8 cellular contexts compared by ENCODE assay signal in the genomic region with DNA sequence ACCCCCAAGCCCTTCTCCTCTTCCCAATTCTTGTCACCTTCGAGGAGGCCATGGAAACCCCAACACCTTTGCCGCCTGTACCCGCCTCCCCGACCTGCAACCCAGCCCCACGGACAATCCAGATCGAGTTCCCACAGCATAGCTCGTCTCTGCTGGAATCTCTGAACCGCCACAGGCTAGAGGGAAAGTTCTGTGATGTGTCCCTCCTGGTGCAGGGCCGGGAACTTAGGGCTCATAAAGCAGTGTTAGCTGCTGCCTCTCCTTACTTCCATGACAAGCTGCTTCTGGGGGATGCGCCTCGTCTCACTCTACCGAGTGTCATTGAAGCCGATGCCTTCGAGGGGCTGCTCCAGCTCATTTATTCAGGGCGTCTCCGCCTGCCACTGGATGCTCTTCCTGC. TPM values are rescaled to one million over a fixed set of nuclear protein-coding genes. Genes with fewer than 3 reads are reported as not detected.
DNase-seq lines count a peak whose midpoint lies in the region; ATAC-seq and TF ChIP-seq lines count a peak whose summit lies in the region.

No MANE protein-coding gene starts in this region.

- H3K27me3 Mint-ChIP-seq in GM23338 (ENCODE audit: insufficient read depth, low read depth, poor library complexity) = peaks cover 20% of the 10 kb centered on the region

- no peaks in the 10 kb centered on the region for H3K9me2 ChIP-seq in GM23338 (ENCODE audit: insufficient read depth)

- no peak for DNase-seq in GM23338 (ENCODE audit: low spot score)
- peak; percentile 5 for DNase-seq in hepatic stellate cell (ENCODE audit: low spot score)
- DNase-seq in GM19238 (ENCODE audit: insufficient read length, low spot score) = no peak
- no peak for DNase-seq in NCI-H524 (lab: John Stamatoyannopoulos, UW)

- H3K36me3 Mint-ChIP-seq in GM23338 (ENCODE audit: low read depth) = peaks cover 53% of the 10 kb centered on the region

- H3K4me3 ChIP-seq in GM23338 (peak overlapping the region; percentile 81), WI38 (ENCODE audit: low read depth, low read length) (peak overlapping the region; percentile 77), skeletal muscle tissue (ENCODE audit: low read length in 3 of 3) (peak overlapping the region; percentile 92 to 96 (median 93))

- no peaks in the 10 kb centered on the region; the same call in 1 of the 2 replicates for H4K20me1 ChIP-seq in GM23338 (replicated peaks; ENCODE audit: insufficient read depth)

- H3K36me3 ChIP-seq in GM23338 (ENCODE audit: insufficient read depth) (no peaks in the 10 kb centered on the region), skeletal muscle tissue (ENCODE audit: control insufficient read depth in 3 of 3, insufficient read depth in 3 of 3, low read length in 3 of 3) (peaks cover 10 to 20% (median 10%) of the 10 kb centered on the region in 3 donors)

- H3K9me3 Mint-ChIP-seq in GM23338 = peaks cover 7% of the 10 kb centered on the region; the same call in 2 of the 3 replicates

- H3K9ac ChIP-seq in skeletal muscle tissue (ENCODE audit: low read depth in 1 of 3, low read length in 3 of 3) = peak overlapping the region; percentile 69 to 93 (median 71)

- H3K4me1 ChIP-seq in GM23338 (ENCODE audit: insufficient read depth) (peaks cover 4% of the 10 kb centered on the region; the same call in 1 of the 2 replicates), skeletal muscle tissue (ENCODE audit: control insufficient read depth in 3 of 3, insufficient read depth in 3 of 3, low read length in 3 of 3) (peaks cover 11 to 19% (median 12%) of the 10 kb centered on the region in 3 donors)

- peak overlapping the region; percentile 97 for H3K4me3 Mint-ChIP-seq in GM23338

- H3K27me3 ChIP-seq in GM23338 (ENCODE audit: insufficient read depth) (no peaks in the 10 kb centered on the region), skeletal muscle tissue (ENCODE audit: control insufficient read depth in 3 of 3, insufficient read depth in 3 of 3, low read length in 3 of 3) (no peaks in the 10 kb centered on the region)

- H3K27ac ChIP-seq in GM23338 (ENCODE audit: low read depth) (peak overlapping the region; percentile 39; the same call in 1 of the 2 replicates), skeletal muscle tissue (ENCODE audit: low read depth, low read length) (peak overlapping the region; percentile 50)

- H3K4me2 ChIP-seq in GM23338 = peak overlapping the region; percentile 93

- peaks cover 8% of the 10 kb centered on the region for H3F3A ChIP-seq in GM23338 (replicated peaks; ENCODE audit: low read depth)

- H3K27ac Mint-ChIP-seq in GM23338 = peak overlapping the region; percentile 80

- peaks cover 14% of the 10 kb centered on the region for H3K79me2 ChIP-seq in GM23338 (replicated peaks; ENCODE audit: insufficient read depth)

- peaks cover 22% of the 10 kb centered on the region for H3K4me1 Mint-ChIP-seq in GM23338

- TF ChIP-seq CTCF in GM23338 (conservative IDR thresholded peaks at IDR 0.05; ENCODE audit: low read depth in 2 of 2) (no peak), WI38 (IDR thresholded peaks at IDR 0.05; ENCODE audit: low read depth, low read length) (no peak)

- ATAC-seq in GM23338 = no peak
- ATAC-seq in HG03460 (IDR thresholded peaks at IDR 0.05; ENCODE audit: unreplicated experiment) = no peak
- ATAC-seq in GM18511 (IDR thresholded peaks at IDR 0.05; ENCODE audit: unreplicated experiment) = no peak

- no peaks in the 10 kb centered on the region for H3K9me3 ChIP-seq in skeletal muscle tissue (ENCODE audit: control insufficient read depth in 3 of 3, low read length in 3 of 3)

- no peak overlapping the region for H2AFZ ChIP-seq in GM23338

TF ChIP-seq in GM23338, 12 proteins besides CTCF, POLR2A, EP300 and RAD21:
- TF ChIP-seq EZH2phosphoT487 (IDR thresholded peaks at IDR 0.05; ENCODE audit: unreplicated experiment) (no peak), ZNF114 (CRISPR knock-in tag; IDR thresholded peaks at IDR 0.05) (no peak), POLR2AphosphoS5 (IDR thresholded peaks at IDR 0.05; ENCODE audit: low read depth) (no peak), NANOG (IDR thresholded peaks at IDR 0.05; ENCODE audit: borderline replicate concordance) (no peak), STAT1 (IDR thresholded peaks at IDR 0.05; ENCODE audit: unreplicated experiment) (no peak), JUNB (IDR thresholded peaks at IDR 0.05; ENCODE audit: unreplicated experiment) (no peak), CREB1 (CRISPR knock-in tag; IDR thresholded peaks at IDR 0.05; ENCODE audit: low read depth) (no peak)
- TF ChIP-seq, protein P1, sequence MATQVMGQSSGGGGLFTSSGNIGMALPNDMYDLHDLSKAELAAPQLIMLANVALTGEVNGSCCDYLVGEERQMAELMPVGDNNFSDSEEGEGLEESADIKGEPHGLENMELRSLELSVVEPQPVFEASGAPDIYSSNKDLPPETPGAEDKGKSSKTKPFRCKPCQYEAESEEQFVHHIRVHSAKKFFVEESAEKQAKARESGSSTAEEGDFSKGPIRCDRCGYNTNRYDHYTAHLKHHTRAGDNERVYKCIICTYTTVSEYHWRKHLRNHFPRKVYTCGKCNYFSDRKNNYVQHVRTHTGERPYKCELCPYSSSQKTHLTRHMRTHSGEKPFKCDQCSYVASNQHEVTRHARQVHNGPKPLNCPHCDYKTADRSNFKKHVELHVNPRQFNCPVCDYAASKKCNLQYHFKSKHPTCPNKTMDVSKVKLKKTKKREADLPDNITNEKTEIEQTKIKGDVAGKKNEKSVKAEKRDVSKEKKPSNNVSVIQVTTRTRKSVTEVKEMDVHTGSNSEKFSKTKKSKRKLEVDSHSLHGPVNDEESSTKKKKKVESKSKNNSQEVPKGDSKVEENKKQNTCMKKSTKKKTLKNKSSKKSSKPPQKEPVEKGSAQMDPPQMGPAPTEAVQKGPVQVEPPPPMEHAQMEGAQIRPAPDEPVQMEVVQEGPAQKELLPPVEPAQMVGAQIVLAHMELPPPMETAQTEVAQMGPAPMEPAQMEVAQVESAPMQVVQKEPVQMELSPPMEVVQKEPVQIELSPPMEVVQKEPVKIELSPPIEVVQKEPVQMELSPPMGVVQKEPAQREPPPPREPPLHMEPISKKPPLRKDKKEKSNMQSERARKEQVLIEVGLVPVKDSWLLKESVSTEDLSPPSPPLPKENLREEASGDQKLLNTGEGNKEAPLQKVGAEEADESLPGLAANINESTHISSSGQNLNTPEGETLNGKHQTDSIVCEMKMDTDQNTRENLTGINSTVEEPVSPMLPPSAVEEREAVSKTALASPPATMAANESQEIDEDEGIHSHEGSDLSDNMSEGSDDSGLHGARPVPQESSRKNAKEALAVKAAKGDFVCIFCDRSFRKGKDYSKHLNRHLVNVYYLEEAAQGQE (IDR thresholded peaks at IDR 0.05; ENCODE audit: unreplicated experiment) = no peak
- TF ChIP-seq, protein P2, sequence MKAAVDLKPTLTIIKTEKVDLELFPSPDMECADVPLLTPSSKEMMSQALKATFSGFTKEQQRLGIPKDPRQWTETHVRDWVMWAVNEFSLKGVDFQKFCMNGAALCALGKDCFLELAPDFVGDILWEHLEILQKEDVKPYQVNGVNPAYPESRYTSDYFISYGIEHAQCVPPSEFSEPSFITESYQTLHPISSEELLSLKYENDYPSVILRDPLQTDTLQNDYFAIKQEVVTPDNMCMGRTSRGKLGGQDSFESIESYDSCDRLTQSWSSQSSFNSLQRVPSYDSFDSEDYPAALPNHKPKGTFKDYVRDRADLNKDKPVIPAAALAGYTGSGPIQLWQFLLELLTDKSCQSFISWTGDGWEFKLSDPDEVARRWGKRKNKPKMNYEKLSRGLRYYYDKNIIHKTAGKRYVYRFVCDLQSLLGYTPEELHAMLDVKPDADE (IDR thresholded peaks at IDR 0.05) = no peak

RNA-seq across cellular contexts. Expression of a gene that starts 0.7 kb away (rescaled TPM):
- total RNA-seq in GM23338 (2014; rRNA removed; shearing (Covaris generic)) = 17.9 and 25.2 TPM in 2 replicates
- polyA plus RNA-seq in GM23338 (2016; fragmentation: Nextera tagmentation; extraction: Ambion mirVana) = 13.5 and 13.6 TPM in 2 replicates
- total RNA-seq in skeletal muscle tissue = 11.0 TPM

RNA-seq across cellular contexts. Expression of a gene that starts 35.2 kb away (rescaled TPM):
- 36.9 and 45.0 TPM in 2 replicates for total RNA-seq in GM23338 (2014; rRNA removed; shearing (Covaris generic))
- 12.9 and 13.9 TPM in 2 replicates for polyA plus RNA-seq in GM23338 (2016; fragmentation: Nextera tagmentation; extraction: Ambion mirVana)
- 1.6 TPM for total RNA-seq in skeletal muscle tissue

RNA-seq across cellular contexts. Expression of a gene that starts 37.1 kb away (rescaled TPM):
- 193 and 207 TPM in 2 replicates for total RNA-seq in GM23338 (2014; rRNA removed; shearing (Covaris generic))
- polyA plus RNA-seq in GM23338 (2016; fragmentation: Nextera tagmentation; extraction: Ambion mirVana) = 421 and 426 TPM in 2 replicates
- 73.1 TPM for total RNA-seq in skeletal muscle tissue

RNA-seq across cellular contexts. Expression of a gene that starts 44.2 kb away (rescaled TPM):
- total RNA-seq in GM23338 (2014; rRNA removed; shearing (Covaris generic)) = 33.2 and 46.7 TPM in 2 replicates
- polyA plus RNA-seq in GM23338 (2016; fragmentation: Nextera tagmentation; extraction: Ambion mirVana) = 29.4 and 31.4 TPM in 2 replicates
- total RNA-seq in skeletal muscle tissue = 5.7 TPM

Comparison
In these comparisons a context has a peak if more than half of its experiments do, and no peak if none do; other contexts are left out.
1. RNA of a gene that starts 35.2 kb away (total RNA-seq): 36.9 to 45.0 TPM in GM23338; 1.6 TPM in skeletal muscle tissue (single experiment); every median in the first group is over 10 times any median in the second.
2. Peak in every context shown above with its lines, with median percentiles within 50 percentile points of each other: H3K4me3 ChIP-seq.